Comparison of ENCODE assay signal across 15 cellular contexts in the genomic region with DNA sequence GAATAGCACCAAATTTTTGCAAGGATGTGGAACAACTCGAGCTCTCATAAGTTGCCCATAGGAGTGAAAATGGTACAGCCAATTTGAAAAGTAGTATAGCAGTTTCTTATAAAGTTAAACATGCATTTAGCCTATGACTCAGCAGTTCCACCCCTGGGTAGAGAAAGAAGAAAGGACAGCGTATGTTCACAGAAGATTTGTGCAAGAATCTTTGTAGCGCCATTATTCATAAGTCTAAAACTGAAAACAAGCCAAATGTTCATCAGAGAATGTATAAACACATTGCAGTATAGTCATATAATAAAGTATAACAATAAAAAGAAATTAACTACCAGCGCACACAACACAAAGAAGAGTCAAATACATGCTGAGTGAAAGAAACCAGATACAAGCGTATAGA.
"Had no signal": no experiment of that assay in that cellular context is flagged by ENCODE, and none has a peak within 500 bp of the region (broad histone marks: within the 10 kb centered on the region; RNA-seq: fewer than 3 reads in every experiment).

No MANE protein-coding gene starts in this region.

- H3K9me3 ChIP-seq: colonic mucosa, thyroid gland had no signal

- H3K36me3 Mint-ChIP-seq: activated naive CD4-positive, alpha-beta T cell treated with anti-CD3 and anti-CD28 coated beads, Interleukin-2, amount 50 U/mL, for 72 hours; brain had no signal

- H3K27ac ChIP-seq: colonic mucosa, lower lobe of right lung, thyroid gland had no signal

- H3K4me1 ChIP-seq: colonic mucosa, lower lobe of right lung, thyroid gland had no signal

- H3K27ac Mint-ChIP-seq: activated naive CD4-positive, alpha-beta T cell treated with anti-CD3 and anti-CD28 coated beads, Interleukin-2, amount 50 U/mL, for 72 hours had no signal

- H3K27me3 Mint-ChIP-seq: brain had no signal

- H3K4me3 ChIP-seq: colonic mucosa, lower lobe of right lung, thyroid gland had no signal

- H3K27me3 ChIP-seq: colonic mucosa, thyroid gland had no signal

- H3K36me3 ChIP-seq: colonic mucosa, lower lobe of right lung, thyroid gland had no signal

- DNase-seq: activated CD4-positive, alpha-beta T cell treated with anti-CD3 and anti-CD28 coated beads, Interleukin-2, amount 50 U/mL, for 4 hours; activated gamma-delta T cell; amygdala; central memory CD4-positive, alpha-beta T cell; colonic mucosa; islet precursor cell; lower lobe of right lung; stimulated activated CD4-positive, alpha-beta T cell treated with anti-CD3 and anti-CD28 coated beads, Interleukin-12 subunit alpha, Interleukin-12 subunit beta, amount 100 ng/mL, for 4 hours; stimulated activated CD4-positive, alpha-beta T cell treated with anti-CD3 and anti-CD28 coated beads, Interleukin-1b, Interleukin-23, amount 100 ng/mL, for 48 hours; stimulated activated CD8-positive, alpha-beta memory T cell treated with anti-CD3 and anti-CD28 coated beads, Interleukin-4, amount 100 ng/mL, for 48 hours; stimulated activated naive CD4-positive, alpha-beta T cell; thyroid gland had no signal

- H3K4me3 Mint-ChIP-seq: brain, nephron had no signal

- ATAC-seq: activated naive CD4-positive, alpha-beta T cell treated with anti-CD3 and anti-CD28 coated beads, Interleukin-2, amount 50 U/mL, for 72 hours; lower lobe of right lung had no signal
